20 cellular contexts compared by ENCODE assay signal in genomic region chr20:58699246-58700107, GRCh38. TPM values are rescaled to one million over a fixed set of nuclear protein-coding genes. Genes with fewer than 3 reads are reported as not detected.
DNase-seq lines count a peak whose midpoint lies in the region; ATAC-seq, FAIRE-seq and TF ChIP-seq lines count a peak whose summit lies in the region.
"Had no signal": no experiment of that assay in that cellular context is flagged by ENCODE, and none has a peak within 500 bp of the region (broad histone marks: within the 10 kb centered on the region; RNA-seq: fewer than 3 reads in every experiment).

No MANE protein-coding gene starts in this region.

- peak; percentile 80 for FAIRE-seq in HTR-8/SVneo (lab: Jason Lieb, UNC)
- no peak for FAIRE-seq in GM19239 (lab: Jason Lieb, UNC)
- FAIRE-seq: GM12891 had no signal

- 66 to 88% (median 87%) methylated on average over 12 to 18 of the region's 18 CpGs for WGBS in heart left ventricle, 4 donors
- WGBS in spleen, 5 donors: 92 to 96% (median 94%) methylated on average over 17 to 18 of the region's 18 CpGs

- no peak overlapping the region for H3K4me3 Mint-ChIP-seq in activated T-helper 2 cell treated with anti-CD3 and anti-CD28 coated beads, Interferon-gamma antibody, Interleukin-2, Interleukin-4, amounts not matched to agents 10 μg/mL and 5 μg/mL and 100 μg/mL, durations not matched to agents 14 hours and 24 hours and 36 hours (ENCODE audit: low read depth)
- H3K4me3 Mint-ChIP-seq: brain; dendritic cell treated with granulocyte-macrophage colony-stimulating factor and Interleukin-4, amounts not matched to agents 40 ng/mL and 50 ng/mL, for 4 days; T-cell had no signal

- H3K36me3 ChIP-seq in heart left ventricle (peaks cover 0 to 90% (median 80%) of the 10 kb centered on the region in 9 donors), spleen (peaks cover 4 to 96% (median 76%) of the 10 kb centered on the region in 6 donors), vagina (peaks cover 0 to 55% of the 10 kb centered on the region in 2 donors)

- H3K27me3 ChIP-seq in heart left ventricle: no peaks in the 10 kb centered on the region
- no peaks in the 10 kb centered on the region for H3K27me3 ChIP-seq in spleen (replicated peaks in 1 of 7)
- no peaks in the 10 kb centered on the region for H3K27me3 ChIP-seq in vagina
- H3K27me3 ChIP-seq: BLaER1 had no signal

- no peaks in the 10 kb centered on the region for H3K9me3 Mint-ChIP-seq in activated T-helper 2 cell treated with anti-CD3 and anti-CD28 coated beads, Interferon-gamma antibody, Interleukin-2, Interleukin-4, amounts not matched to agents 10 μg/mL and 5 μg/mL and 100 μg/mL, durations not matched to agents 14 hours and 24 hours and 36 hours
- H3K9me3 Mint-ChIP-seq: dendritic cell treated with granulocyte-macrophage colony-stimulating factor and Interleukin-4, amounts not matched to agents 40 ng/mL and 50 ng/mL, for 4 days; T-cell had no signal

- H3K9me3 ChIP-seq in heart left ventricle (no peaks in the 10 kb centered on the region), spleen (no peaks in the 10 kb centered on the region), vagina (no peaks in the 10 kb centered on the region)
- H3K9me3 ChIP-seq: BLaER1 had no signal

- TF ChIP-seq POLR2A in heart left ventricle (IDR thresholded peaks at IDR 0.05) (no peak), spleen (IDR thresholded peaks at IDR 0.05) (no peak), vagina (IDR thresholded peaks at IDR 0.05) (no peak)

- peaks cover 41% of the 10 kb centered on the region for H3K36me3 Mint-ChIP-seq in activated T-helper 2 cell treated with anti-CD3 and anti-CD28 coated beads, Interferon-gamma antibody, Interleukin-2, Interleukin-4, amounts not matched to agents 10 μg/mL and 5 μg/mL and 100 μg/mL, durations not matched to agents 14 hours and 24 hours and 36 hours (ENCODE audit: low read depth)

- TF ChIP-seq CTCF in heart left ventricle (IDR thresholded peaks at IDR 0.05) (no peak), spleen (IDR thresholded peaks at IDR 0.05 in 8 of 11, conservative IDR thresholded peaks at IDR 0.05 in 3 of 11) (no peak), vagina (IDR thresholded peaks at IDR 0.05) (no peak)

- H3K4me1 ChIP-seq in heart left ventricle (peaks cover 0 to 4% (median 2%) of the 10 kb centered on the region in 12 donors), spleen (peaks cover 0 to 6% (median 3%) of the 10 kb centered on the region in 6 donors), vagina (peaks cover 4% of the 10 kb centered on the region)
- H3K4me1 ChIP-seq: parathyroid adenoma had no signal

- peak overlapping the region; percentile 90 for H3K27ac Mint-ChIP-seq in activated T-helper 2 cell treated with anti-CD3 and anti-CD28 coated beads, Interferon-gamma antibody, Interleukin-2, Interleukin-4, amounts not matched to agents 10 μg/mL and 5 μg/mL and 100 μg/mL, durations not matched to agents 14 hours and 24 hours and 36 hours
- H3K27ac Mint-ChIP-seq: dendritic cell treated with granulocyte-macrophage colony-stimulating factor and Interleukin-4, amounts not matched to agents 40 ng/mL and 50 ng/mL, for 4 days; T-cell had no signal

- no peak overlapping the region for H3K27ac ChIP-seq in heart left ventricle
- H3K27ac ChIP-seq in spleen: no peak overlapping the region
- no peak overlapping the region for H3K27ac ChIP-seq in vagina
- H3K27ac ChIP-seq: BLaER1, parathyroid adenoma, VCaP had no signal

- no peaks in the 10 kb centered on the region for H3K27me3 Mint-ChIP-seq in activated T-helper 2 cell treated with anti-CD3 and anti-CD28 coated beads, Interferon-gamma antibody, Interleukin-2, Interleukin-4, amounts not matched to agents 10 μg/mL and 5 μg/mL and 100 μg/mL, durations not matched to agents 14 hours and 24 hours and 36 hours (ENCODE audit: low read depth)
- H3K27me3 Mint-ChIP-seq: brain; dendritic cell treated with granulocyte-macrophage colony-stimulating factor and Interleukin-4, amounts not matched to agents 40 ng/mL and 50 ng/mL, for 4 days; T-cell had no signal

- DNase-seq in HTR-8/SVneo (ENCODE audit: insufficient read length, low spot score) (no peak), heart left ventricle (peak in 3 of 5 donors; percentile 4 to 17 (median 10)), spleen (peak; percentile 66), vagina (ENCODE audit: extremely low spot score in 2 of 2) (no peak), GM19239 (ENCODE audit: insufficient read length, low spot score) (no peak)
- no peak for DNase-seq in activated T-helper 2 cell treated with anti-CD3 and anti-CD28 coated beads, Interferon-gamma antibody, Interleukin-2, Interleukin-4, amounts not matched to agents 10 μg/mL and 5 μg/mL and 100 μg/mL, durations not matched to agents 14 hours and 24 hours and 36 hours (ENCODE audit: low spot score)
- DNase-seq: activated gamma-delta T cell treated with Interleukin-2 at 50 U/mL for 16 hours; GF-D8; Karpas-422; NCI-H1092; NCI-H2081; stimulated activated CD4-positive, alpha-beta T cell treated with anti-CD3 and anti-CD28 coated beads, Interleukin-4, amount 100 ng/mL, for 1 hour had no signal

- H3K4me3 ChIP-seq in heart left ventricle: no peak overlapping the region
- no peak overlapping the region for H3K4me3 ChIP-seq in spleen
- H3K4me3 ChIP-seq in vagina: no peak overlapping the region
- H3K4me3 ChIP-seq: BLaER1 had no signal

- intact Hi-C loops in activated T-helper 2 cell treated with anti-CD3 and anti-CD28 coated beads, Interferon-gamma antibody, Interleukin-2, Interleukin-4, amounts not matched to agents 10 μg/mL and 5 μg/mL and 100 μg/mL, durations not matched to agents 14 hours and 24 hours and 36 hours (cut with micrococcal nuclease): loop anchor here (10.0 kb wide), 1 partner anchor 115 kb away; no protein-coding TSS in a partner anchor
- intact Hi-C loops in heart left ventricle (cut with DNase I): loop anchor here in 2 of 10 donors (5.0 to 10.0 kb wide), 2 partner anchors 145 to 462 kb away; no protein-coding TSS in a partner anchor
- intact Hi-C loops in spleen (cut with DNase I; ENCODE audit: low total_unique reads): no loop called here
- intact Hi-C loops in vagina (cut with DNase I): no loop called here

- H3K4me1 Mint-ChIP-seq in activated T-helper 2 cell treated with anti-CD3 and anti-CD28 coated beads, Interferon-gamma antibody, Interleukin-2, Interleukin-4, amounts not matched to agents 10 μg/mL and 5 μg/mL and 100 μg/mL, durations not matched to agents 14 hours and 24 hours and 36 hours (ENCODE audit: low read depth): peaks cover 12% of the 10 kb centered on the region
- H3K4me1 Mint-ChIP-seq: brain, T-cell had no signal

- ATAC-seq in heart left ventricle (peak in 1 of 4 donors; percentile 32), HG03135 (IDR thresholded peaks at IDR 0.05; ENCODE audit: unreplicated experiment) (no peak)
- ATAC-seq: T-cell had no signal

RNA-seq across cellular contexts. Expression of gene NPEPL1, which starts 6.9 kb away (rescaled TPM):
- 27.5 and 29.4 TPM in 2 replicates for total RNA-seq in activated T-helper 2 cell treated with anti-CD3 and anti-CD28 coated beads, Interferon-gamma antibody, Interleukin-2, Interleukin-4, amounts not matched to agents 10 μg/mL and 5 μg/mL and 100 μg/mL, durations not matched to agents 14 hours and 24 hours and 36 hours
- total RNA-seq in heart left ventricle: 10 to 100 TPM; 18.5 to 33.4 (median 30.1) TPM
- polyA plus RNA-seq in heart left ventricle: 10 to 100 TPM; 18.1 to 32.5 TPM
- total RNA-seq in spleen: 10 to 100 TPM; 31.7 to 61.7 (median 56.4) TPM
- polyA plus RNA-seq in spleen: 10 to 100 TPM; 19.3 to 56.7 (median 50.6) TPM
- 25.5 TPM for total RNA-seq in vagina

RNA-seq across cellular contexts. Expression of gene STX16, which starts 48.4 kb away (rescaled TPM):
- 101 and 103 TPM in 2 replicates for total RNA-seq in activated T-helper 2 cell treated with anti-CD3 and anti-CD28 coated beads, Interferon-gamma antibody, Interleukin-2, Interleukin-4, amounts not matched to agents 10 μg/mL and 5 μg/mL and 100 μg/mL, durations not matched to agents 14 hours and 24 hours and 36 hours
- total RNA-seq in heart left ventricle (10 to 100 TPM; 14.6 to 38.9 (median 25.6) TPM), spleen (100 to 1,000 TPM in 1 of 7 donors, 10 to 100 TPM in 6; 62.6 to 105 (median 83.6) TPM), vagina (49.4 TPM)
- polyA plus RNA-seq in heart left ventricle (10 to 100 TPM; 23.0 to 28.9 TPM), spleen (10 to 100 TPM; 34.4 to 47.3 (median 43.5) TPM)

Comparison
In these comparisons a context has a peak if more than half of its experiments do, and no peak if none do; other contexts are left out.
1. DNase-seq: peak in heart left ventricle (3 of 5) and spleen (single experiment); none in HTR-8/SVneo (single experiment), activated T-helper 2 cell treated with anti-CD3 and anti-CD28 coated beads, Interferon-gamma antibody, Interleukin-2, Interleukin-4, amounts not matched to agents 10 μg/mL and 5 μg/mL and 100 μg/mL, durations not matched to agents 14 hours and 24 hours and 36 hours (single experiment), vagina (0 of 2) and GM19239 (single experiment).